In the genomic region with DNA sequence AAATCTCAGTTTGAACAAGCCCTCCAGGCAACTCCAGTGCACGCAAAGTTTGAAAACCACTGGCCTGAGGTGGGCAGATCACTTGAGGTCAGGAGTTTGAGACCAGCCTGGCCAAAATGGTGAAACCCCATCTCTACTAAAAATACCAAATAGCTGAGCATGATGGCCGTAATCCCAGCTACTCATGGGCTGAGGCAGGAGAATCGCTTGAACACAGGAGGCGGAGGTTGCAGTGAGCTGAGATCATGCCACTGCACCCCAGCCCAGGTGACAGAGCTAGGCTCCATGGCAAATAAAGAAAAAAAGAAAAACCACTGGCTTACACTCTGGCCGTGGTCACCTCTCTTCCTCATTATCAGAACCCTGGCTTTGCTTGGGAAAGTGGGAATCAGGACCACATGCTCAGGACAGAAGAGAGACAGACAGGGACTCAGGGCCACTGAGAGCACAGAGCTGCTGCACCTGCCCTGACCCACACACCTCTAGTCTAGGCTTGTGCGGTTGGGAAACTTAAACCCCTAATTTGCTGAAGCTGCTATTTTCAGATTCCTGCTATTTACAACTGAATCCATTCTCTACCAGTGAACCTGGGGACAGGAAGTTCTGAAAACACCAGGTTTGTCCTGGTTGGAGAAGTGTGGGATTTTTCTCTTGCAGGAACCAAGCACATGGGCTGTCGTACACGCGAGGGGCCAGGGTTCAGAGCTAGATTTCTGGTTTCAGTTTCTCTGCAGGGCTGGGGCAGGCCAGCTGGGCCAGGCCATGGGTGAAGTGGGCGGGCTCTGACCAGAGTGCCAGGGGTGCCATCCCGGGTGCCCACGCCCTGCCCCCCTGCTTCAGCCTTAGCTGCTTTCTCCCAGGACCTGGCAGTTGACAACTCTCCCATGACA, we compare ENCODE assay signal across 1 cellular context.
TF ChIP-seq lines count a peak whose summit lies in the region.

No MANE protein-coding gene starts in this region.

TF ChIP-seq in GM12878, 131 proteins besides CTCF, POLR2A, EP300 and RAD21 (continued from another document):
- TF ChIP-seq ZNF622 (IDR thresholded peaks at IDR 0.05), result no peak
- TF ChIP-seq, protein P1, sequence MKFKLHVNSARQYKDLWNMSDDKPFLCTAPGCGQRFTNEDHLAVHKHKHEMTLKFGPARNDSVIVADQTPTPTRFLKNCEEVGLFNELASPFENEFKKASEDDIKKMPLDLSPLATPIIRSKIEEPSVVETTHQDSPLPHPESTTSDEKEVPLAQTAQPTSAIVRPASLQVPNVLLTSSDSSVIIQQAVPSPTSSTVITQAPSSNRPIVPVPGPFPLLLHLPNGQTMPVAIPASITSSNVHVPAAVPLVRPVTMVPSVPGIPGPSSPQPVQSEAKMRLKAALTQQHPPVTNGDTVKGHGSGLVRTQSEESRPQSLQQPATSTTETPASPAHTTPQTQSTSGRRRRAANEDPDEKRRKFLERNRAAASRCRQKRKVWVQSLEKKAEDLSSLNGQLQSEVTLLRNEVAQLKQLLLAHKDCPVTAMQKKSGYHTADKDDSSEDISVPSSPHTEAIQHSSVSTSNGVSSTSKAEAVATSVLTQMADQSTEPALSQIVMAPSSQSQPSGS (IDR thresholded peaks at IDR 0.05; ENCODE audit: low read length), result no peak
TF ChIP-seq in GM12878: peak in this region for 47.
